ENCODE assay signal across 28 cellular contexts in genomic region chr7:117185124-117185523, GRCh38.
"Had no signal": no experiment of that assay in that cellular context is flagged by ENCODE, and none has a peak within 500 bp of the region (broad histone marks: within the 10 kb centered on the region; RNA-seq: fewer than 3 reads in every experiment).

No MANE protein-coding gene starts in this region.

- H3K27me3 Mint-ChIP-seq: naive thymus-derived CD8-positive, alpha-beta T cell; stimulated activated naive CD8-positive, alpha-beta T cell treated with anti-CD3 and anti-CD28 coated beads, Interleukin-15, Interleukin-2, amounts not matched to agents 100 ng/mL and 50 ng/mL, for 24 hours had no signal

- H3K9me3 Mint-ChIP-seq: naive thymus-derived CD8-positive, alpha-beta T cell; nephron; neural crest cell; stimulated activated effector memory CD8-positive, alpha-beta T cell treated with anti-CD3 and anti-CD28 coated beads, Interleukin-12 subunit alpha, Interleukin-12 subunit beta, amount 100 ng/mL, for 72 hours had no signal

- H3K27ac Mint-ChIP-seq: immature natural killer cell; naive thymus-derived CD8-positive, alpha-beta T cell; nephron; stimulated activated effector memory CD8-positive, alpha-beta T cell treated with anti-CD3 and anti-CD28 coated beads, Interleukin-12 subunit alpha, Interleukin-12 subunit beta, amount 100 ng/mL, for 72 hours; stimulated activated naive CD8-positive, alpha-beta T cell treated with anti-CD3 and anti-CD28 coated beads, Interleukin-15, Interleukin-2, amounts not matched to agents 100 ng/mL and 50 ng/mL, for 24 hours had no signal

- H3K36me3 Mint-ChIP-seq: stimulated activated effector memory CD8-positive, alpha-beta T cell treated with anti-CD3 and anti-CD28 coated beads, Interleukin-12 subunit alpha, Interleukin-12 subunit beta, amount 100 ng/mL, for 72 hours had no signal

- H3K27ac ChIP-seq: left lung, lower lobe of right lung, pancreas, prostate gland, skin epidermis, spleen, suprapubic skin, thoracic aorta, tibial artery, upper lobe of right lung had no signal

- H3K9me3 ChIP-seq: left lung, lower lobe of right lung, pancreas, prostate gland, spleen, suprapubic skin, thoracic aorta, tibial artery, upper lobe of right lung had no signal

- ATAC-seq: left colon; left lung; lower lobe of right lung; naive thymus-derived CD8-positive, alpha-beta T cell; pancreas; sciatic nerve; stimulated activated effector memory CD8-positive, alpha-beta T cell treated with anti-CD3 and anti-CD28 coated beads, Interleukin-12 subunit alpha, Interleukin-12 subunit beta, amount 100 ng/mL, for 72 hours; upper lobe of right lung had no signal

- H3K4me3 Mint-ChIP-seq: immature natural killer cell; naive thymus-derived CD8-positive, alpha-beta T cell; nephron; neural crest cell; stimulated activated effector memory CD8-positive, alpha-beta T cell treated with anti-CD3 and anti-CD28 coated beads, Interleukin-12 subunit alpha, Interleukin-12 subunit beta, amount 100 ng/mL, for 72 hours; stimulated activated naive CD8-positive, alpha-beta T cell treated with anti-CD3 and anti-CD28 coated beads, Interleukin-15, Interleukin-2, amounts not matched to agents 100 ng/mL and 50 ng/mL, for 24 hours had no signal

- H3K4me1 ChIP-seq: left lung, lower lobe of right lung, pancreas, prostate gland, spleen, suprapubic skin, upper lobe of right lung had no signal

- H3K36me3 ChIP-seq: prostate gland had no signal

- H3K4me1 Mint-ChIP-seq: immature natural killer cell; naive thymus-derived CD8-positive, alpha-beta T cell; nephron; neural crest cell; stimulated activated effector memory CD8-positive, alpha-beta T cell treated with anti-CD3 and anti-CD28 coated beads, Interleukin-12 subunit alpha, Interleukin-12 subunit beta, amount 100 ng/mL, for 72 hours had no signal

- H3K4me3 ChIP-seq: left lung, lower lobe of right lung, pancreas, prostate gland, skin epidermis, spleen, suprapubic skin, thoracic aorta, tibial artery, upper lobe of right lung had no signal

- H3K27me3 ChIP-seq: left lung, pancreas, spleen, suprapubic skin, tibial artery, upper lobe of right lung had no signal

- DNase-seq: immature natural killer cell; kidney; left colon; left lung; lower lobe of right lung; mammary epithelial cell; mesenchymal stem cell; naive thymus-derived CD8-positive, alpha-beta T cell; nucleus accumbens; pancreas; posterior cingulate gyrus; retina; right cardiac atrium; spleen; stimulated activated CD4-positive, alpha-beta T cell treated with anti-CD3 and anti-CD28 coated beads, Interleukin-4, amount 100 ng/mL, for 24 hours; stimulated activated naive CD4-positive, alpha-beta T cell; tibial artery; trophoblast cell; upper lobe of right lung had no signal
